Comparison of ENCODE assay signal across 8 cellular contexts in genomic region chr6:46652232-46652602, GRCh38. TPM values are rescaled to one million over a fixed set of nuclear protein-coding genes. Genes with fewer than 3 reads are reported as not detected.
A peak's percentile ranks its signal among the peaks of the same experiment; 100 is the strongest.
DNase-seq lines count a peak whose midpoint lies in the region; ATAC-seq and TF ChIP-seq lines count a peak whose summit lies in the region.

No MANE protein-coding gene starts in this region.

- H3K4ac ChIP-seq in mesendoderm (ENCODE audit: low read depth, low read length) = no peak overlapping the region

- no peak for TF ChIP-seq CTCF in heart right ventricle (IDR thresholded peaks at IDR 0.05)
- no peak for TF ChIP-seq CTCF in MCF 10A (IDR thresholded peaks at IDR 0.05; ENCODE audit: unreplicated experiment)

- intact Hi-C loops in heart right ventricle (cut with DNase I) = no loop called here
- intact Hi-C loops in left ventricle myocardium superior (cut with micrococcal nuclease) = no loop called here
- intact Hi-C loops in MCF 10A (cut with micrococcal nuclease) = loop anchor here (1.0 kb wide), 1 partner anchor 15 kb away; no protein-coding TSS in a partner anchor

- no peaks in the 10 kb centered on the region for H3K27me3 Mint-ChIP-seq in MCF 10A (ENCODE audit: insufficient read depth, unreplicated experiment)

- H3K27ac ChIP-seq in heart right ventricle = peak overlapping the region in 8 of 10 donors; percentile 78 to 94 (median 88)
- H3K27ac ChIP-seq in mesendoderm (ENCODE audit: low read depth, low read length) = no peak overlapping the region
- no peak overlapping the region for H3K27ac ChIP-seq in urinary bladder (ENCODE audit: low read depth)

- H3K9me3 Mint-ChIP-seq in MCF 10A (ENCODE audit: unreplicated experiment) = no peaks in the 10 kb centered on the region

- peak overlapping the region; percentile 65 to 99 (median 88) for H3K4me3 ChIP-seq in heart right ventricle
- H3K4me3 ChIP-seq in mesendoderm (ENCODE audit: low read length) = peak overlapping the region; percentile 73
- H3K4me3 ChIP-seq in urinary bladder (ENCODE audit: low read depth, low read length) = peak overlapping the region; percentile 79

- H3K18ac ChIP-seq in mesendoderm (ENCODE audit: low read length) = no peak overlapping the region

- peak overlapping the region; percentile 96 for H3K27ac Mint-ChIP-seq in MCF 10A (ENCODE audit: low read depth, unreplicated experiment)

- H4K8ac ChIP-seq in mesendoderm (ENCODE audit: low read depth, low read length) = no peak overlapping the region

- no peaks in the 10 kb centered on the region for H3K79me1 ChIP-seq in mesendoderm (ENCODE audit: low read length)

- no peak overlapping the region for H2BK15ac ChIP-seq in mesendoderm (replicated peaks; ENCODE audit: low read depth)

- H3K56ac ChIP-seq in mesendoderm (ENCODE audit: low read length) = peak overlapping the region; percentile 75

- H3K4me3 Mint-ChIP-seq in MCF 10A (ENCODE audit: unreplicated experiment) = peak overlapping the region; percentile 85

- peaks cover 0 to 24% (median 12%) of the 10 kb centered on the region in 9 donors for H3K4me1 ChIP-seq in heart right ventricle
- no peaks in the 10 kb centered on the region for H3K4me1 ChIP-seq in mesendoderm (ENCODE audit: control insufficient read depth, low read depth, low read length)
- no peaks in the 10 kb centered on the region for H3K4me1 ChIP-seq in urinary bladder (ENCODE audit: insufficient read depth)

- no peak overlapping the region for H3K23ac ChIP-seq in mesendoderm (ENCODE audit: low read length)

- no peak overlapping the region for H2BK5ac ChIP-seq in mesendoderm (ENCODE audit: low read length)

- no peaks in the 10 kb centered on the region for H3K79me2 ChIP-seq in mesendoderm (ENCODE audit: control insufficient read depth, insufficient read depth, low read length)

- peaks cover 0 to 36% (median 0%) of the 10 kb centered on the region in 7 donors for H3K27me3 ChIP-seq in heart right ventricle
- H3K27me3 ChIP-seq in mesendoderm (ENCODE audit: insufficient read depth, low read length, poor library complexity) = no peaks in the 10 kb centered on the region

- ATAC-seq in heart right ventricle = no peak
- ATAC-seq in left ventricle myocardium superior = no peak
- ATAC-seq in GM21528 (IDR thresholded peaks at IDR 0.05; ENCODE audit: low FRiP score, unreplicated experiment) = no peak

- DNase-seq in heart right ventricle = no peak
- no peak for DNase-seq in left ventricle myocardium superior
- DNase-seq in MCF 10A (ENCODE audit: unreplicated experiment) = no peak
- no peak for DNase-seq in mesendoderm
- no peak for DNase-seq in stimulated activated CD4-positive, alpha-beta T cell treated with anti-CD3 and anti-CD28 coated beads, Interleukin-12 subunit alpha, Interleukin-12 subunit beta, amount 100 ng/mL, for 4 hours
- DNase-seq in NCI-H2081 (lab: John Stamatoyannopoulos, UW) = no peak

- peak overlapping the region; percentile 93 for H3K4me2 ChIP-seq in mesendoderm (ENCODE audit: low read length)

- H2AK5ac ChIP-seq in mesendoderm (ENCODE audit: low read length) = no peak overlapping the region

- BruUV-seq in MCF 10A (replicated peaks; lab: Mats Ljungman, UMichigan) = TSS peak; percentile 70

- H4K5ac ChIP-seq in mesendoderm (ENCODE audit: low read length) = no peak overlapping the region

- POLR2A ChIA-PET in MCF 10A (lab: Yijun Ruan, JAX) = interaction anchor here (0.7 to 5.7 kb wide), 22 partner anchors 9 to 626 kb away, joined by 3 to 168 read pairs (median 4); partner anchors contain the start of gene ADGRF1

- no peaks in the 10 kb centered on the region for H3K9me3 ChIP-seq in heart right ventricle

- peaks cover 16% of the 10 kb centered on the region for H3K36me3 Mint-ChIP-seq in MCF 10A (ENCODE audit: insufficient read depth, unreplicated experiment)

- H3K36me3 ChIP-seq in heart right ventricle = peaks cover 0 to 13% (median 0%) of the 10 kb centered on the region in 9 donors
- no peaks in the 10 kb centered on the region for H3K36me3 ChIP-seq in mesendoderm (ENCODE audit: control insufficient read depth, insufficient read depth, low read length)
- H3K36me3 ChIP-seq in urinary bladder (ENCODE audit: insufficient read depth) = no peaks in the 10 kb centered on the region

- H3K4me1 Mint-ChIP-seq in MCF 10A (ENCODE audit: insufficient read depth, unreplicated experiment) = peaks cover 15% of the 10 kb centered on the region

- peak overlapping the region; percentile 63 for H3K9ac ChIP-seq in mesendoderm (ENCODE audit: low read length)

- 1 to 4% methylated on average over 6 of the region's 6 CpGs for WGBS in heart right ventricle, 2 donors
- WGBS in mesendoderm (ENCODE audit: extremely low coverage, insufficient coverage, low lambda C conversion rate) = no CpG with 5 or more reads among the region's 6 CpGs
- WGBS in urinary bladder = 2% methylated on average over 6 of the region's 6 CpGs

- CTCF ChIA-PET in MCF 10A (lab: Yijun Ruan, JAX) = interaction anchor here (1.0 kb wide), 1 partner anchor 16 kb away, joined by 4 read pairs; no protein-coding TSS in a partner anchor

- H2BK120ac ChIP-seq in mesendoderm (ENCODE audit: low read depth, low read length) = no peak overlapping the region

RNA-seq across cellular contexts. Expression of gene CYP39A1, which starts 0.4 kb away (rescaled TPM):
- total RNA-seq in heart right ventricle (1 to 10 TPM; 4.1 to 7.5 (median 4.7) TPM), left ventricle myocardium superior (5.9 TPM), MCF 10A (2022) (7.2 and 7.4 TPM in 2 replicates), urinary bladder (13.3 TPM)
- polyA plus RNA-seq in heart right ventricle (1 to 10 TPM; 2.9 to 4.0 TPM), urinary bladder (4.3 TPM)
- polyA plus RNA-seq in mesendoderm (2013, experiment 1 of 2) = 1.5 TPM
- 1.0 TPM for polyA plus RNA-seq in mesendoderm (2013, experiment 2 of 2)

RNA-seq across cellular contexts. Expression of gene SLC25A27, which starts 0.6 kb away (rescaled TPM):
- total RNA-seq in heart right ventricle = 10 to 100 TPM in 8 of 10 donors, 1 to 10 TPM in 2; 8.4 to 20.3 (median 13.9) TPM
- polyA plus RNA-seq in heart right ventricle = 10 to 100 TPM in 1 of 2 donors, 1 to 10 TPM in 1; 5.8 to 82.7 TPM
- 15.3 TPM for total RNA-seq in left ventricle myocardium superior
- total RNA-seq in MCF 10A (2022) = 21.7 and 36.9 TPM in 2 replicates
- polyA plus RNA-seq in mesendoderm (2013, experiment 1 of 2) = 1.1 TPM
- polyA plus RNA-seq in mesendoderm (2013, experiment 2 of 2) = 1.2 TPM
- 41.5 TPM for total RNA-seq in urinary bladder
- polyA plus RNA-seq in urinary bladder = 15.0 TPM

RNA-seq across cellular contexts. Expression of gene TDRD6, which starts 35.5 kb away (rescaled TPM):
- total RNA-seq in heart right ventricle = 1 to 10 TPM in 1 of 10 donors, under 1 TPM in 9; 0.20 to 1.3 (median 0.54) TPM
- 1 to 10 TPM in 1 of 2 donors, under 1 TPM in 1; 0.10 to 1.4 TPM for polyA plus RNA-seq in heart right ventricle
- total RNA-seq in left ventricle myocardium superior = 0.30 TPM
- 0.56 and 0.66 TPM in 2 replicates for total RNA-seq in MCF 10A (2022)
- polyA plus RNA-seq in mesendoderm (2013, experiment 1 of 2) = 0.01 TPM
- polyA plus RNA-seq in mesendoderm (2013, experiment 2 of 2) = under 0.01 TPM
- 1.9 TPM for total RNA-seq in urinary bladder
- 0.13 TPM for polyA plus RNA-seq in urinary bladder

Comparison
In these comparisons a context has a peak if more than half of its experiments do, and no peak if none do; other contexts are left out.
1. H3K27ac ChIP-seq: peak in heart right ventricle (8 of 10); none in mesendoderm (single experiment) and urinary bladder (single experiment).
2. Peak in every context shown above with its lines, with median percentiles within 50 percentile points of each other: H3K4me3 ChIP-seq.